17 cellular contexts compared by ENCODE assay signal in the genomic region with DNA sequence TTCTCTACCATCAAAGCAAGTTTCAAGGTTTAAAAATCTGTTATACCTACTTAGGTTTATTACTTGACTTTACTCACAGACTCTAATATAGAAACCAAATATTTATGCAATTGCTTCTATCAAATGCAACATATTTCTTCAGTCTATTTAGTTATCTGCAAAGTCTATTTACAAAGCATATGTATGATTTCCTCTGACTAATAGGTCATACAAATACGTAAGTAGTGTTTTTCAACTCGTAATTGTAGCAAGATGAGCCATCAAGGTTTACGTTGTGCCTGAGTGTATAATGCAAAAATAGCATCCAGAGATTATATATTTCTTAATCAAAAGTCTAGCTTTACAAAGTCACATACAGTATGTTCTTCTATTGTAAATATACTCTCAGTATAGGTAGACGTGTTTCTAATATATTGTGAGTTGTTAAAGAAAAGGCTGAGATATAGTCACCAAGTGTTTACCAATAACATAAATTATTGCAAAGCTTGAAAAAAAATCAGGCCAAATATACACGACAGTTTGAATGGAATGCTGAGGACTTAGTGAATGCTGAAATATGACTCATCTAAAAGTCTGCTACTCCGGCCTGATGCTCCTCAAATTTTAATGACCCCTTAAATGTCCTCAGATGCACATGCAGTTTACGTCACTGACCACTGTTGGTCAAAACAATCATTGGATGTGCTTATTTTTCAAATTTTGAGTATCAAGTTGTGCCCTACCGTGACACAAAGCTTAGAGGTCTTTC. TPM values are rescaled to one million over a fixed set of nuclear protein-coding genes. Genes with fewer than 3 reads are reported as not detected.
DNase-seq lines count a peak whose midpoint lies in the region; ATAC-seq and TF ChIP-seq lines count a peak whose summit lies in the region.
"Had no signal": no experiment of that assay in that cellular context is flagged by ENCODE, and none has a peak within 500 bp of the region (broad histone marks: within the 10 kb centered on the region; RNA-seq: fewer than 3 reads in every experiment).

No MANE protein-coding gene starts in this region.

- in situ Hi-C loops in GM23248 (cut with MboI) = no loop called here

- 45 to 53% methylated on average over 8 of the region's 8 CpGs for WGBS in GM23248 (ENCODE audit: low coverage in 1 of 2, low lambda C conversion rate in 2 of 2, missing lambda C conversion rate in 2 of 2), 2 experiments
- WGBS in adrenal gland, 4 donors = 67 to 81% (median 74%) methylated on average over 8 of the region's 8 CpGs

- H4K20me1 ChIP-seq in GM23248 (ENCODE audit: insufficient read depth) = no peaks in the 10 kb centered on the region

- H3K9ac ChIP-seq in GM23248 = no peak overlapping the region

- H3K27ac ChIP-seq in GM23248 (peak overlapping the region; percentile 27; the same call in 1 of the 2 replicates), adrenal gland (no peak overlapping the region), uterus (no peak overlapping the region)

- H3K4me1 ChIP-seq in GM23248 (ENCODE audit: insufficient read depth) = peaks cover 28% of the 10 kb centered on the region
- H3K4me1 ChIP-seq in adrenal gland (replicated peaks in 1 of 2) = no peaks in the 10 kb centered on the region
- H3K4me1 ChIP-seq in uterus = no peaks in the 10 kb centered on the region

- intact Hi-C loops in adrenal gland (cut with DNase I) (no loop called here), uterus (cut with DNase I; ENCODE audit: low total_unique reads) (no loop called here)

- DNase-seq in AG08395 (ENCODE audit: low spot score) (peak; percentile 73), GM23248 (peak; percentile 69), fibroblast of mammary gland (ENCODE audit: low read depth) (peak; percentile 64), NCI-H2081 treated with DMSO at 0.1 percent for 48 hours (lab: John Stamatoyannopoulos, UW) (no peak), adrenal gland (no peak), Ammon's horn (ENCODE audit: low spot score) (no peak), uterus (no peak)
- DNase-seq: DND-41; head of caudate nucleus; left ventricle myocardium superior; NCI-H146; NCI-H226; retina; stimulated activated CD4-positive, alpha-beta T cell treated with anti-CD3 and anti-CD28 coated beads, Interleukin-15, amount 100 ng/mL, for 24 hours had no signal

- H3F3A ChIP-seq in GM23248 (ENCODE audit: insufficient read depth) = peaks cover 23% of the 10 kb centered on the region; the same call in 1 of the 2 replicates

- H3K27me3 ChIP-seq in GM23248 (replicated peaks; ENCODE audit: insufficient read depth) (no peaks in the 10 kb centered on the region), adrenal gland (no peaks in the 10 kb centered on the region), uterus (no peaks in the 10 kb centered on the region)

- H3K4me3 ChIP-seq in GM23248 (no peak overlapping the region), fibroblast of mammary gland (ENCODE audit: control insufficient read depth, low read depth, low read length) (no peak overlapping the region), adrenal gland (no peak overlapping the region), uterus (no peak overlapping the region)

- H3K9me2 ChIP-seq in GM23248 (ENCODE audit: insufficient read depth) = no peaks in the 10 kb centered on the region

- no peaks in the 10 kb centered on the region for H3K9me3 ChIP-seq in GM23248 (ENCODE audit: low read depth)
- H3K9me3 ChIP-seq in adrenal gland (replicated peaks in 1 of 3) = no peaks in the 10 kb centered on the region
- no peaks in the 10 kb centered on the region for H3K9me3 ChIP-seq in uterus

- H3K36me3 ChIP-seq in GM23248 (ENCODE audit: low read depth) = peaks cover 6% of the 10 kb centered on the region; the same call in 1 of the 2 replicates
- H3K36me3 ChIP-seq in adrenal gland (replicated peaks in 1 of 2) = no peaks in the 10 kb centered on the region
- no peaks in the 10 kb centered on the region for H3K36me3 ChIP-seq in uterus

- TF ChIP-seq CTCF in fibroblast of mammary gland (conservative IDR thresholded peaks at IDR 0.05; ENCODE audit: control insufficient read depth, insufficient read depth, low read depth, low read length) = no peak
- no peak for TF ChIP-seq CTCF in adrenal gland (IDR thresholded peaks at IDR 0.05)
- no peak for TF ChIP-seq CTCF in uterus (IDR thresholded peaks at IDR 0.05)

- no peaks in the 10 kb centered on the region for H3K79me2 ChIP-seq in GM23248 (ENCODE audit: insufficient read depth)

- peak overlapping the region; percentile 42 for H3K4me2 ChIP-seq in GM23248 (ENCODE audit: unreplicated experiment)

- H2AFZ ChIP-seq in GM23248 = no peak overlapping the region

- peak; percentile 81 for ATAC-seq in SK-N-SH treated with all-trans-retinoic acid at 6 μM for 48 hours
- ATAC-seq: esophagus mucosa, left ventricle myocardium superior had no signal

- TF ChIP-seq POLR2A in adrenal gland (IDR thresholded peaks at IDR 0.05) (no peak), uterus (IDR thresholded peaks at IDR 0.05) (no peak)

TF ChIP-seq in SK-N-SH treated with all-trans-retinoic acid at 6 μM for 48 hours, 23 proteins besides CTCF, POLR2A, EP300 and RAD21:
- TF ChIP-seq, protein P1, sequence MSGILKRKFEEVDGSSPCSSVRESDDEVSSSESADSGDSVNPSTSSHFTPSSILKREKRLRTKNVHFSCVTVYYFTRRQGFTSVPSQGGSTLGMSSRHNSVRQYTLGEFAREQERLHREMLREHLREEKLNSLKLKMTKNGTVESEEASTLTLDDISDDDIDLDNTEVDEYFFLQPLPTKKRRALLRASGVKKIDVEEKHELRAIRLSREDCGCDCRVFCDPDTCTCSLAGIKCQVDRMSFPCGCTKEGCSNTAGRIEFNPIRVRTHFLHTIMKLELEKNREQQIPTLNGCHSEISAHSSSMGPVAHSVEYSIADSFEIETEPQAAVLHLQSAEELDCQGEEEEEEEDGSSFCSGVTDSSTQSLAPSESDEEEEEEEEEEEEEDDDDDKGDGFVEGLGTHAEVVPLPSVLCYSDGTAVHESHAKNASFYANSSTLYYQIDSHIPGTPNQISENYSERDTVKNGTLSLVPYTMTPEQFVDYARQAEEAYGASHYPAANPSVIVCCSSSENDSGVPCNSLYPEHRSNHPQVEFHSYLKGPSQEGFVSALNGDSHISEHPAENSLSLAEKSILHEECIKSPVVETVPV (CRISPR knock-in tag; IDR thresholded peaks at IDR 0.05) = no peak
- peak; percentile 18; the same call in 1 of the 2 replicates for TF ChIP-seq TOX (CRISPR knock-in tag; IDR thresholded peaks at IDR 0.05; ENCODE audit: borderline replicate concordance)
- no peak for TF ChIP-seq ESRRG (CRISPR knock-in tag; IDR thresholded peaks at IDR 0.05)
- no peak for TF ChIP-seq PATZ1 (CRISPR knock-in tag; IDR thresholded peaks at IDR 0.05; ENCODE audit: borderline replicate concordance)
- no peak for TF ChIP-seq ZFP3 (CRISPR knock-in tag; IDR thresholded peaks at IDR 0.05)
- TF ChIP-seq ZNF70 (CRISPR knock-in tag; IDR thresholded peaks at IDR 0.05) = no peak

RNA-seq across cellular contexts. Expression of gene ADAMTS5, which starts 48.4 kb away (rescaled TPM):
- 9.6 and 11.8 TPM in 2 replicates for total RNA-seq in GM23248 (2014; rRNA removed; shearing (Covaris generic))
- 6.5 TPM in 2 replicates for polyA plus RNA-seq in GM23248 (2016; fragmentation: Nextera tagmentation; extraction: Ambion mirVana)
- total RNA-seq in adrenal gland = 1 to 10 TPM in 6 of 8 donors, under 1 TPM in 2; 0.66 to 4.3 (median 1.6) TPM
- polyA plus RNA-seq in adrenal gland = 1 to 10 TPM in 1 of 3 donors, under 1 TPM in 2; 0.48 to 1.4 (median 0.90) TPM
- 10 to 100 TPM; 24.8 to 99.7 (median 48.4) TPM for total RNA-seq in uterus
- total RNA-seq: activated T-helper 1 cell treated with anti-CD3 and anti-CD28 coated beads, Interleukin-12 subunit alpha, Interleukin-12 subunit beta, Interleukin-2, Interleukin-4 antibody, amounts not matched to agents 30 ng/mL and 10 ng/mL and 1 ng/mL, durations not matched to agents 14 hours and 24 hours and 36 hours had no signal

Comparison
In these comparisons a context has a peak if more than half of its experiments do, and no peak if none do; other contexts are left out.
1. DNase-seq: peak in AG08395 (single experiment), GM23248 (single experiment) and fibroblast of mammary gland (single experiment); none in NCI-H2081 treated with DMSO at 0.1 percent for 48 hours (single experiment), adrenal gland (0 of 7), Ammon's horn (single experiment) and uterus (0 of 2).